ENCODE assay signal across 1 cellular context in the genomic region with DNA sequence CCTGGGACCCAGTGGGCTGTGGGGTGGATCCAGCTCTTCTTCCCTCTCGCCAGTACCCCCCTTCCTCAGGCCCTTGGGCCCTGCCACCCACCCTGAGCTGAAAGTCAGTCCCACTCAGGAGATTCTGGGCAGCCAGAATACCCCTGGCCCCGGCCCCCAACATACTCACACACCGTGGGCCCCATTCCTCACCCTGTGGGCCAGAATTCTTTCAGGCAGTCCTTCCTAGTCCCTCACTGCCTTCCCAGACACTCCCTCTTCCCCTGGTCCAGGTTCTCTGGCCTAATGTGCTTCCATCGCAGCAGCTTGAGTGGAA.
TF ChIP-seq lines count a peak whose summit lies in the region.

No MANE protein-coding gene starts in this region.

TF ChIP-seq in A549, 52 proteins besides CTCF, POLR2A, EP300 and RAD21 (continued from another document):
- TF ChIP-seq HOXB5 (CRISPR knock-in tag; IDR thresholded peaks at IDR 0.05) (no peak), RNF2 (IDR thresholded peaks at IDR 0.05; ENCODE audit: borderline replicate concordance, low read depth) (no peak), RARB (CRISPR knock-in tag; IDR thresholded peaks at IDR 0.05) (no peak), BHLHE40 (IDR thresholded peaks at IDR 0.05; ENCODE audit: low read depth, low read length) (no peak), PHF8 (IDR thresholded peaks at IDR 0.05; ENCODE audit: borderline replicate concordance, low read depth) (no peak), ESRRA (IDR thresholded peaks at IDR 0.05; ENCODE audit: borderline replicate concordance, low read length) (no peak)
- TF ChIP-seq, protein P1, sequence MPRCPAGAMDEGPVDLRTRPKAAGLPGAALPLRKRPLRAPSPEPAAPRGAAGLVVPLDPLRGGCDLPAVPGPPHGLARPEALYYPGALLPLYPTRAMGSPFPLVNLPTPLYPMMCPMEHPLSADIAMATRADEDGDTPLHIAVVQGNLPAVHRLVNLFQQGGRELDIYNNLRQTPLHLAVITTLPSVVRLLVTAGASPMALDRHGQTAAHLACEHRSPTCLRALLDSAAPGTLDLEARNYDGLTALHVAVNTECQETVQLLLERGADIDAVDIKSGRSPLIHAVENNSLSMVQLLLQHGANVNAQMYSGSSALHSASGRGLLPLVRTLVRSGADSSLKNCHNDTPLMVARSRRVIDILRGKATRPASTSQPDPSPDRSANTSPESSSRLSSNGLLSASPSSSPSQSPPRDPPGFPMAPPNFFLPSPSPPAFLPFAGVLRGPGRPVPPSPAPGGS (IDR thresholded peaks at IDR 0.05) = no peak
- TF ChIP-seq, protein P2, sequence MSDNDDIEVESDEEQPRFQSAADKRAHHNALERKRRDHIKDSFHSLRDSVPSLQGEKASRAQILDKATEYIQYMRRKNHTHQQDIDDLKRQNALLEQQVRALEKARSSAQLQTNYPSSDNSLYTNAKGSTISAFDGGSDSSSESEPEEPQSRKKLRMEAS (IDR thresholded peaks at IDR 0.05) = no peak
- TF ChIP-seq, protein P3, sequence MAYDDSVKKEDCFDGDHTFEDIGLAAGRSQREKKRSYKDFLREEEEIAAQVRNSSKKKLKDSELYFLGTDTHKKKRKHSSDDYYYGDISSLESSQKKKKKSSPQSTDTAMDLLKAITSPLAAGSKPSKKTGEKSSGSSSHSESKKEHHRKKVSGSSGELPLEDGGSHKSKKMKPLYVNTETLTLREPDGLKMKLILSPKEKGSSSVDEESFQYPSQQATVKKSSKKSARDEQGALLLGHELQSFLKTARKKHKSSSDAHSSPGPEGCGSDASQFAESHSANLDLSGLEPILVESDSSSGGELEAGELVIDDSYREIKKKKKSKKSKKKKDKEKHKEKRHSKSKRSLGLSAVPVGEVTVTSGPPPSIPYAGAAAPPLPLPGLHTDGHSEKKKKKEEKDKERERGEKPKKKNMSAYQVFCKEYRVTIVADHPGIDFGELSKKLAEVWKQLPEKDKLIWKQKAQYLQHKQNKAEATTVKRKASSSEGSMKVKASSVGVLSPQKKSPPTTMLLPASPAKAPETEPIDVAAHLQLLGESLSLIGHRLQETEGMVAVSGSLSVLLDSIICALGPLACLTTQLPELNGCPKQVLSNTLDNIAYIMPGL (CRISPR knock-in tag; IDR thresholded peaks at IDR 0.05; ENCODE audit: borderline replicate concordance) = no peak
- TF ChIP-seq, protein P4, sequence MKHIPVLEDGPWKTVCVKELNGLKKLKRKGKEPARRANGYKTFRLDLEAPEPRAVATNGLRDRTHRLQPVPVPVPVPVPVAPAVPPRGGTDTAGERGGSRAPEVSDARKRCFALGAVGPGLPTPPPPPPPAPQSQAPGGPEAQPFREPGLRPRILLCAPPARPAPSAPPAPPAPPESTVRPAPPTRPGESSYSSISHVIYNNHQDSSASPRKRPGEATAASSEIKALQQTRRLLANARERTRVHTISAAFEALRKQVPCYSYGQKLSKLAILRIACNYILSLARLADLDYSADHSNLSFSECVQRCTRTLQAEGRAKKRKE (CRISPR knock-in tag; IDR thresholded peaks at IDR 0.05; ENCODE audit: low read depth) = no peak
TF ChIP-seq in A549: peak in this region for 0.
